13 cellular contexts compared by ENCODE assay signal in the genomic region with DNA sequence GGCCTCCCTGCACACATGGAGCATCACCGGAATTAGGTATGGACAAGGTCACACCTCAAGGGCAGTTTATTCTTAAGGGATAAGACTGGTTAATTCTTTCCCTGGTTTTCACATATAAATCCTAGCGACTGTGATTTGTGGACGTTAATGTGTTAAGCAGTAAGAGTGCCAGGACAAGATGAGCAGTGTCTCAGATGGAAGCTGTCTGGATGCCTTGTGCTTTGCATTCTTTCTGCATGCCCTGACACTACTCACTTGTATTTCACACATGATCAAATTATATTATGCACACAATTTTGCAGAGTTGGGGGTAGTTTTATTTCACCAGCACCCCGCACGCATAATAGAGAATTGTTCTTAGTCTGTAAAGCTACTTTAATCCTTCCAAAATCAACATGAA. TPM values are rescaled to one million over a fixed set of nuclear protein-coding genes. Genes with fewer than 3 reads are reported as not detected.
DNase-seq lines count a peak whose midpoint lies in the region; ATAC-seq and TF ChIP-seq lines count a peak whose summit lies in the region.
"Had no signal": no experiment of that assay in that cellular context is flagged by ENCODE, and none has a peak within 500 bp of the region (broad histone marks: within the 10 kb centered on the region; RNA-seq: fewer than 3 reads in every experiment).

No MANE protein-coding gene starts in this region.

- no TSS peak for BruUV-seq in OCI-LY7 (replicated peaks; lab: Mats Ljungman, UMichigan)

- no peaks in the 10 kb centered on the region for H3K9me2 ChIP-seq in OCI-LY7 (ENCODE audit: insufficient read depth, low read length)

- H3K9me3 ChIP-seq in OCI-LY7 (ENCODE audit: low read length) = no peaks in the 10 kb centered on the region
- H3K9me3 ChIP-seq in fibroblast of lung (ENCODE audit: control insufficient read depth, insufficient read depth, low read depth, low read length) = no peaks in the 10 kb centered on the region
- H3K9me3 ChIP-seq: breast epithelium, gastroesophageal sphincter had no signal

- no peaks in the 10 kb centered on the region for H3K9me3 Mint-ChIP-seq in activated T-cell treated with anti-CD3 and anti-CD28 coated beads, Interleukin-2, amount 50 U/mL, for 24 hours

- H4K20me1 ChIP-seq in OCI-LY7 (ENCODE audit: insufficient read depth, low read length) (peaks cover 14% of the 10 kb centered on the region; the same call in 1 of the 2 replicates), fibroblast of lung (ENCODE audit: control insufficient read depth, extremely low read depth, insufficient read depth, low read length) (no peaks in the 10 kb centered on the region)

- CTCF ChIA-PET in OCI-LY7 (lab: Charles Lee; ENCODE audit: unreplicated experiment) = no interaction called here

- no peak overlapping the region for H3K9ac ChIP-seq in fibroblast of lung (ENCODE audit: insufficient read depth, low read length)

- intact Hi-C loops in OCI-LY7 (cut with micrococcal nuclease; ENCODE audit: unreplicated experiment) = no loop called here
- intact Hi-C loops in left ventricle myocardium superior (cut with micrococcal nuclease) = no loop called here

- H3K4me3 ChIP-seq in OCI-LY7 (ENCODE audit: low read depth, low read length, poor library complexity, severe bottlenecking) = no peak overlapping the region
- H3K4me3 ChIP-seq in fibroblast of lung (replicated peaks in 1 of 4; ENCODE audit: control extremely low read depth in 1 of 4, insufficient read depth in 1 of 4, low read depth in 3 of 4, low read length in 4 of 4) = no peak overlapping the region
- H3K4me3 ChIP-seq: breast epithelium, gastroesophageal sphincter had no signal

- peaks cover 99% of the 10 kb centered on the region for H3K79me2 ChIP-seq in OCI-LY7 (ENCODE audit: insufficient read depth, low read depth, low read length)
- H3K79me2 ChIP-seq in fibroblast of lung (ENCODE audit: control insufficient read depth, insufficient read depth, low read length) = peaks cover 76% of the 10 kb centered on the region

- peaks cover 99% of the 10 kb centered on the region for H3K36me3 ChIP-seq in OCI-LY7 (ENCODE audit: insufficient read depth, low read length)
- peaks cover 8% of the 10 kb centered on the region for H3K36me3 ChIP-seq in fibroblast of lung (ENCODE audit: control insufficient read depth, insufficient read depth, low read length)
- H3K36me3 ChIP-seq: breast epithelium had no signal

- H3K4me1 ChIP-seq in OCI-LY7 (ENCODE audit: insufficient read depth, low read length, poor library complexity, severe bottlenecking) (peaks cover 45% of the 10 kb centered on the region), fibroblast of lung (ENCODE audit: control insufficient read depth, extremely low read depth, insufficient read depth, low read length) (peaks cover 9% of the 10 kb centered on the region)
- H3K4me1 ChIP-seq: breast epithelium had no signal

- POLR2A ChIA-PET in OCI-LY7 (lab: Charles Lee) = no interaction called here

- H3K27me3 ChIP-seq in fibroblast of lung (ENCODE audit: control insufficient read depth, insufficient read depth, low read length) = no peaks in the 10 kb centered on the region
- H3K27me3 ChIP-seq: breast epithelium, gastroesophageal sphincter had no signal

- TF ChIP-seq CTCF in OCI-LY7 (conservative IDR thresholded peaks at IDR 0.05; ENCODE audit: low read length) (no peak), fibroblast of lung (conservative IDR thresholded peaks at IDR 0.05 in 1 of 2, IDR thresholded peaks at IDR 0.05 in 1 of 2; ENCODE audit: low read depth in 1 of 2, low read length in 2 of 2) (no peak)

- no peak for ATAC-seq in left ventricle myocardium superior
- ATAC-seq: gastroesophageal sphincter had no signal

- peak overlapping the region; percentile 26 for H3K27ac ChIP-seq in OCI-LY7 (ENCODE audit: low read depth, low read length, poor library complexity, severe bottlenecking)
- H3K27ac ChIP-seq in fibroblast of lung (ENCODE audit: insufficient read depth, low read length) = peak overlapping the region; percentile 22
- H3K27ac ChIP-seq in temporal lobe (ENCODE audit: low read depth, low read length) = peak overlapping the region; percentile 31
- H3K27ac ChIP-seq: breast epithelium had no signal

- H3K4me2 ChIP-seq in OCI-LY7 (ENCODE audit: low read length) = no peak overlapping the region
- H3K4me2 ChIP-seq in fibroblast of lung (ENCODE audit: extremely low read depth, insufficient read depth, low read length) = no peak overlapping the region

- H3K4me1 Mint-ChIP-seq in activated T-cell treated with anti-CD3 and anti-CD28 coated beads, Interleukin-2, amount 50 U/mL, for 24 hours (ENCODE audit: low read depth) = peaks cover 60% of the 10 kb centered on the region

- DNase-seq in activated T-cell treated with anti-CD3 and anti-CD28 coated beads, Interleukin-2, amount 50 U/mL, for 24 hours = no peak
- DNase-seq in activated T-cell treated with anti-CD3 and anti-CD28 coated beads, Interleukin-2, amount 50 U/mL, for 48 hours = no peak
- DNase-seq in OCI-LY7 (ENCODE audit: low spot score) (no peak), fibroblast of lung (ENCODE audit: low read depth in 2 of 2) (peak in 1 of 2 donors; percentile 11), left ventricle myocardium superior (no peak), T-helper 1 cell (no peak), pons (ENCODE audit: low spot score) (no peak)
- DNase-seq: activated naive CD4-positive, alpha-beta T cell; posterior cingulate gyrus; SIG-M5 had no signal

- H2AFZ ChIP-seq in OCI-LY7 (ENCODE audit: low read length) (no peak overlapping the region), fibroblast of lung (ENCODE audit: low read length) (no peak overlapping the region)

- peaks cover 67% of the 10 kb centered on the region for H3K36me3 Mint-ChIP-seq in activated T-cell treated with anti-CD3 and anti-CD28 coated beads, Interleukin-2, amount 50 U/mL, for 24 hours (ENCODE audit: low read depth)

- H3K27ac Mint-ChIP-seq in activated T-cell treated with anti-CD3 and anti-CD28 coated beads, Interleukin-2, amount 50 U/mL, for 24 hours = peak overlapping the region; percentile 82

- no peaks in the 10 kb centered on the region for H3K27me3 Mint-ChIP-seq in activated T-cell treated with anti-CD3 and anti-CD28 coated beads, Interleukin-2, amount 50 U/mL, for 24 hours

- H3K4me3 Mint-ChIP-seq in activated T-cell treated with anti-CD3 and anti-CD28 coated beads, Interleukin-2, amount 50 U/mL, for 24 hours = no peak overlapping the region

RNA-seq across cellular contexts. Expression of gene NADK, which starts 49.2 kb away (rescaled TPM):
- 144 and 156 TPM in 2 replicates for total RNA-seq in OCI-LY7 (2014; rRNA removed; shearing (Covaris generic))
- total RNA-seq in OCI-LY7 (2022) (173 and 184 TPM in 2 replicates), fibroblast of lung (25.7 and 35.0 TPM in 2 replicates), temporal lobe (25.1 TPM), left ventricle myocardium superior (24.4 TPM)
- polyA plus RNA-seq in fibroblast of lung = 32.7 and 40.2 TPM in 2 replicates
- 26.4 and 37.7 TPM in 2 replicates for polyA plus RNA-seq in fibroblast of lung (2012)
- polyA minus RNA-seq in fibroblast of lung (ENCODE audit: low replicate concordance) = 35.5 and 71.6 TPM in 2 replicates
